Comparison of ENCODE assay signal across 15 cellular contexts in genomic region chr11:66332371-66333219, GRCh38.
"Had no signal": no experiment of that assay in that cellular context is flagged by ENCODE, and none has a peak within 500 bp of the region (broad histone marks: within the 10 kb centered on the region; RNA-seq: fewer than 3 reads in every experiment).

No MANE protein-coding gene starts in this region.

- H3K27me3 Mint-ChIP-seq: naive thymus-derived CD8-positive, alpha-beta T cell; stimulated activated naive CD8-positive, alpha-beta T cell treated with anti-CD3 and anti-CD28 coated beads, Interleukin-15, Interleukin-2, amounts not matched to agents 100 ng/mL and 50 ng/mL, for 24 hours had no signal

- ATAC-seq: activated naive CD8-positive, alpha-beta T cell treated with anti-CD3 and anti-CD28 coated beads, Interleukin-2, amount 50 U/mL, for 24 hours; mucosa of descending colon; naive thymus-derived CD8-positive, alpha-beta T cell; sciatic nerve had no signal

- H3K9me3 Mint-ChIP-seq: activated naive CD8-positive, alpha-beta T cell treated with anti-CD3 and anti-CD28 coated beads, Interleukin-2, amount 50 U/mL, for 24 hours; naive thymus-derived CD8-positive, alpha-beta T cell; stimulated activated naive CD8-positive, alpha-beta T cell treated with anti-CD3 and anti-CD28 coated beads, Interleukin-15, Interleukin-2, amounts not matched to agents 100 ng/mL and 50 ng/mL, for 24 hours had no signal

- H3K36me3 ChIP-seq: prostate gland, thoracic aorta had no signal

- H3K4me3 Mint-ChIP-seq: activated naive CD8-positive, alpha-beta T cell treated with anti-CD3 and anti-CD28 coated beads, Interleukin-2, amount 50 U/mL, for 24 hours; naive thymus-derived CD8-positive, alpha-beta T cell; stimulated activated naive CD8-positive, alpha-beta T cell treated with anti-CD3 and anti-CD28 coated beads, Interleukin-15, Interleukin-2, amounts not matched to agents 100 ng/mL and 50 ng/mL, for 24 hours had no signal

- H3K9me3 ChIP-seq: mucosa of descending colon, prostate gland, thoracic aorta had no signal

- H3K4me3 ChIP-seq: mucosa of descending colon, prostate gland, thoracic aorta had no signal

- H3K27ac ChIP-seq: prostate gland, thoracic aorta had no signal

- H3K27ac Mint-ChIP-seq: activated naive CD8-positive, alpha-beta T cell treated with anti-CD3 and anti-CD28 coated beads, Interleukin-2, amount 50 U/mL, for 24 hours; stimulated activated naive CD8-positive, alpha-beta T cell treated with anti-CD3 and anti-CD28 coated beads, Interleukin-15, Interleukin-2, amounts not matched to agents 100 ng/mL and 50 ng/mL, for 24 hours had no signal

- DNase-seq: activated CD4-positive, alpha-beta T cell treated with anti-CD3 and anti-CD28 coated beads, Interleukin-2, amount 50 U/mL, for 4 hours; activated CD4-positive, CD25-positive, alpha-beta regulatory T cell treated with anti-CD3 and anti-CD28 coated beads, Interleukin-2, amount 50 U/mL, for 72 hours; activated gamma-delta T cell; activated naive CD8-positive, alpha-beta T cell treated with anti-CD3 and anti-CD28 coated beads, Interleukin-2, amount 50 U/mL, for 24 hours; activated T-cell treated with anti-CD3 and anti-CD28 coated beads, Interleukin-2, amount 50 U/mL, for 48 hours; central memory CD4-positive, alpha-beta T cell; cortex of kidney; effector memory CD4-positive, alpha-beta T cell; stimulated activated CD4-positive, alpha-beta T cell treated with anti-CD3 and anti-CD28 coated beads, Interleukin-2, amount 100 ng/mL, for 48 hours had no signal
